ENCODE assay signal across 6 cellular contexts in the genomic region with DNA sequence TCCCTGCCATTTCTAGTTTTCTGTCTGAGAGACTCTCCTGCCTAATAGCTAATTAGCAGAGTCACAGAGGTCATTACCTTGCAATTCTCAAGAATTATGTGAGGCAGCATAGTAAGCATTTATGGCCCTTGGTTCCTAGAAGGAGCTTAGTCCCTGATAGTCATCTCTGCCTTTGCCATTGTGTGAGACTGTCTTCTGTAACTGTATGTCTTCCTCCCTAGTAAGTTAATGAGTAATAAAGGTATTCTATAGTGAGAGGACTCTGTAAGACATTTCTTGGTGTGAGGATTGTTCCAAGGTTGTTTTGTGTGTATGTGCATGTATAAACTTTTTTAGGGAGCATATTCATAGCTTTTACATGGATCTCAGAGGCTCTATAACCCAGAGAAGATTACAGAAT.
"Had no signal": no experiment of that assay in that cellular context is flagged by ENCODE, and none has a peak within 500 bp of the region (broad histone marks: within the 10 kb centered on the region; RNA-seq: fewer than 3 reads in every experiment).

No MANE protein-coding gene starts in this region.

- DNase-seq: H9, HCEC 1CT, IMR-90, KG1 had no signal

- ATAC-seq: GM23338, K562 had no signal

- H3K4me3 ChIP-seq: GM23338, K562 had no signal
